15 cellular contexts compared by ENCODE assay signal in the genomic region with DNA sequence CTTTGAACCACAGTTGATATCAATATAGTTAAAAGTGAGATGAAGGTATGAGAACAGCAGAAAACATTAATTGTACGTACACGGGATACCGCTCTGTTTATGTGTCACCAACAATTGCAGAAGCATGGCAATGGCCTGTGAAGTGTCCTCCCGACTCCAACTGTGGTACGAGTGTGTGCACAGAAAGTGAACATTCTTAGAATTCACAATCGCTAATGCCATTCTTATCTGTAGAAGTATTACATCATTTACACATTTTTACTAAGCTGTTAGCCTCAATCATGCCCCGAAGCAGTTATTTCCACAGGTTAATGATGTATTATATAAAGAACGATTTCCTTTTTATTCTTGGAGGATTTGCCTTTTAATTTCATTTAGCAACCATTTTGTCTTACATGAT.
DNase-seq lines count a peak whose midpoint lies in the region; ATAC-seq and TF ChIP-seq lines count a peak whose summit lies in the region.
"Had no signal": no experiment of that assay in that cellular context is flagged by ENCODE, and none has a peak within 500 bp of the region (broad histone marks: within the 10 kb centered on the region; RNA-seq: fewer than 3 reads in every experiment).

No MANE protein-coding gene starts in this region.

- H2BK12ac ChIP-seq in mesenchymal stem cell (ENCODE audit: low read length in 2 of 2) = no peak overlapping the region

- ATAC-seq in Panc1 (no peak), HG03280 (IDR thresholded peaks at IDR 0.05; ENCODE audit: unreplicated experiment) (no peak)

- H3K36me3 ChIP-seq in HEK293 (ENCODE audit: control insufficient read depth in 2 of 2, insufficient read depth in 1 of 2, low read length in 2 of 2) (no peaks in the 10 kb centered on the region), Panc1 (ENCODE audit: control insufficient read depth, insufficient read depth, low read length) (no peaks in the 10 kb centered on the region), mesenchymal stem cell (ENCODE audit: control insufficient read depth in 1 of 2, insufficient read depth in 2 of 2, low read depth in 1 of 2, low read length in 2 of 2) (no peaks in the 10 kb centered on the region)
- H3K36me3 ChIP-seq: MG63 had no signal

- in situ Hi-C loops in Panc1 (cut with HindIII; ENCODE audit: low pct_unique_long_range_greater_than_20kb, low sequenced_read_pairs) = no loop called here

- DNase-seq in Panc1 (ENCODE audit: low read depth, low spot score) (no peak), mesenchymal stem cell (no peak), NCI-H774 (lab: John Stamatoyannopoulos, UW) (no peak), AG08395 (ENCODE audit: low spot score) (no peak)
- no peak for DNase-seq in activated CD8-positive, alpha-beta memory T cell treated with anti-CD3 and anti-CD28 coated beads, Interleukin-2, amount 50 U/mL, for 48 hours
- DNase-seq: CD4-positive, alpha-beta T cell; HFFc6; MG63; NCI-H1092; NCI-H146; NCI-H2081 treated with DMSO at 0.1 percent for 48 hours; NCI-H526 treated with DMSO at 0.1 percent for 48 hours had no signal

- H3K23ac ChIP-seq in mesenchymal stem cell (ENCODE audit: low read length in 2 of 2) = no peak overlapping the region

- POLR2A ChIA-PET in HEK293 (lab: Yijun Ruan, JAX) (no interaction called here), Panc1 (lab: Charles Lee) (no interaction called here)

- no peak overlapping the region for H3K27ac ChIP-seq in HEK293 (ENCODE audit: extremely low read depth, low read depth, low read length)
- peak overlapping the region; percentile 90 for H3K27ac ChIP-seq in Panc1 (ENCODE audit: low read length)
- H3K27ac ChIP-seq in mesenchymal stem cell (ENCODE audit: low read length, poor library complexity, severe bottlenecking) = no peak overlapping the region
- H3K27ac ChIP-seq: SK-N-MC had no signal

- H3K9me3 ChIP-seq in HEK293 (ENCODE audit: control insufficient read depth, insufficient read depth, low read depth, low read length) = no peaks in the 10 kb centered on the region
- H3K9me3 ChIP-seq in Panc1 (ENCODE audit: control insufficient read depth, insufficient read depth, low read depth, low read length) = no peaks in the 10 kb centered on the region
- no peaks in the 10 kb centered on the region for H3K9me3 ChIP-seq in mesenchymal stem cell (ENCODE audit: control insufficient read depth, low read length)
- H3K9me3 ChIP-seq: MG63 had no signal

- no peak overlapping the region for H2BK120ac ChIP-seq in mesenchymal stem cell (ENCODE audit: low read depth, low read length)

- H3K14ac ChIP-seq in mesenchymal stem cell (ENCODE audit: low read length in 2 of 2) = no peak overlapping the region

- H3K4me2 ChIP-seq in mesenchymal stem cell (ENCODE audit: low read length, poor library complexity, severe bottlenecking) = no peak overlapping the region

- no peaks in the 10 kb centered on the region for H3K27me3 ChIP-seq in Panc1 (ENCODE audit: control insufficient read depth, insufficient read depth, low read length)
- peaks cover 0 to 12% of the 10 kb centered on the region in 2 experiments for H3K27me3 ChIP-seq in mesenchymal stem cell (ENCODE audit: control insufficient read depth in 1 of 2, insufficient read depth in 1 of 2, low read length in 2 of 2)
- H3K27me3 ChIP-seq: MG63 had no signal

- TF ChIP-seq CTCF in HEK293 (tag by site-specific recombination; IDR thresholded peaks at IDR 0.05) (no peak), Panc1 (IDR thresholded peaks at IDR 0.05) (no peak)

- H3K4me3 ChIP-seq in HEK293 (ENCODE audit: low read depth, low read length) = no peak overlapping the region
- H3K4me3 ChIP-seq in Panc1 (ENCODE audit: low read depth in 2 of 2, low read length in 2 of 2) = no peak overlapping the region; a peak in 1 of 4 replicates
- H3K4me3 ChIP-seq in mesenchymal stem cell (ENCODE audit: insufficient read depth in 1 of 2, low read depth in 1 of 2, low read length in 2 of 2) = no peak overlapping the region
- H3K4me3 ChIP-seq: MG63, SK-N-MC had no signal

- peak overlapping the region; percentile 19 for H4K8ac ChIP-seq in mesenchymal stem cell (ENCODE audit: low read length)

- WGBS in mesenchymal stem cell = 98% methylated on average over 6 of the region's 8 CpGs

- no peak overlapping the region for H2AK5ac ChIP-seq in mesenchymal stem cell (ENCODE audit: low read length, severe bottlenecking)

- no peaks in the 10 kb centered on the region for H3K79me1 ChIP-seq in mesenchymal stem cell (replicated peaks; ENCODE audit: low read length, poor library complexity, severe bottlenecking)

- no peak overlapping the region for H3K4ac ChIP-seq in mesenchymal stem cell (ENCODE audit: low read depth in 1 of 2, low read length in 2 of 2)

- H3K9ac ChIP-seq in mesenchymal stem cell (ENCODE audit: low read length) = peak overlapping the region; percentile 79

- H2BK5ac ChIP-seq in mesenchymal stem cell (ENCODE audit: low read depth, low read length, poor library complexity, severe bottlenecking) = no peak overlapping the region

- no peak overlapping the region for H2BK15ac ChIP-seq in mesenchymal stem cell (ENCODE audit: low read depth, poor library complexity, severe bottlenecking)

- H4K91ac ChIP-seq in mesenchymal stem cell (ENCODE audit: low read length) = no peak overlapping the region

- H3K4me1 ChIP-seq in HEK293 (ENCODE audit: control insufficient read depth, insufficient read depth, low read length) = peaks cover 24% of the 10 kb centered on the region
- H3K4me1 ChIP-seq in Panc1 (ENCODE audit: control insufficient read depth, insufficient read depth, low read length) = peaks cover 33% of the 10 kb centered on the region
- no peaks in the 10 kb centered on the region for H3K4me1 ChIP-seq in mesenchymal stem cell (ENCODE audit: control insufficient read depth, insufficient read depth, low read depth, low read length)

- H2AFZ ChIP-seq in mesenchymal stem cell (ENCODE audit: low read depth, low read length) = no peak overlapping the region

- H3K18ac ChIP-seq in mesenchymal stem cell (ENCODE audit: low read depth in 1 of 2, low read length in 2 of 2) = no peak overlapping the region

- BruUV-seq in Panc1 (replicated peaks; lab: Mats Ljungman, UMichigan) = no TSS peak

- CTCF ChIA-PET in HEK293 (lab: Yijun Ruan, JAX) (interaction anchor here (0.8 to 1.0 kb wide), 3 partner anchors 14 to 674 kb away, joined by 3 to 4 read pairs (median 3); no protein-coding TSS in a partner anchor), Panc1 (lab: Charles Lee) (no interaction called here)

- intact Hi-C loops in Panc1 (cut with micrococcal nuclease; ENCODE audit: unreplicated experiment) = loop anchor here (10.0 kb wide), 1 partner anchor 229 kb away; no protein-coding TSS in a partner anchor

TF ChIP-seq in HEK293, 187 proteins besides CTCF, POLR2A, EP300 and RAD21 (continues in another document):
- TF ChIP-seq ZNF501 (tag by site-specific recombination; IDR thresholded peaks at IDR 0.05) (no peak), FEZF1 (tag by site-specific recombination; IDR thresholded peaks at IDR 0.05) (peak; percentile 93), PBX3 (CRISPR knock-in tag; IDR thresholded peaks at IDR 0.05) (no peak), SCRT1 (tag by site-specific recombination; IDR thresholded peaks at IDR 0.05; ENCODE audit: borderline replicate concordance) (no peak), ZNF335 (tag by site-specific recombination; conservative IDR thresholded peaks at IDR 0.05) (0 out of 2 replicates have a peak, but pooled peaks have one; percentile 3), PRDM1 (tag by site-specific recombination; IDR thresholded peaks at IDR 0.05) (0 out of 2 replicates have a peak, but pooled peaks have one; percentile 14), ZNF692 (tag by site-specific recombination; IDR thresholded peaks at IDR 0.05) (peak; percentile 49; the same call in 1 of the 2 replicates), ZSCAN4 (tag by site-specific recombination; IDR thresholded peaks at IDR 0.05) (peak; percentile 54), KLF7 (tag by site-specific recombination; IDR thresholded peaks at IDR 0.05; ENCODE audit: borderline replicate concordance) (no peak), ZNF629 (tag by site-specific recombination; IDR thresholded peaks at IDR 0.05) (0 out of 2 replicates have a peak, but pooled peaks have one; percentile 16)
